Comparison of ENCODE assay signal across 10 cellular contexts in the genomic region with DNA sequence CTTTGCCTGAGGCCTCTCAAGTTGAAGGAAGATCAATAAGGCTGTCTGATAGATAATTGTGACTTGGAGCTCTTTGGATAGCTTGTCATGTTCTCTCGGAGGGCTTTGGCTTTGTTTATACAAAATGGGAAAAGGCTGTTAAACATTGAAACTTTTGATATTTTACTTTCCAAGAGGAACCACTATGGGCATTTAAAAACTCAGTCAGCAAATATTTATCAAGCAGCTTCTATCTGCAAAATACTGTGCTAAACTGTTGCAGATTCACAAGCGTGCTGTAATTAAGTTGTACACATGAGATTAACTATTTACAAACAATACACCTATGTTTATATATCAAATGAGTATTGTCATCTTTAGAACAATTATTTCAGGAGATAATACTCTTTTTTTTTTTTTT. TPM values are rescaled to one million over a fixed set of nuclear protein-coding genes. Genes with fewer than 3 reads are reported as not detected.
DNase-seq lines count a peak whose midpoint lies in the region; ATAC-seq and TF ChIP-seq lines count a peak whose summit lies in the region.
"Had no signal": no experiment of that assay in that cellular context is flagged by ENCODE, and none has a peak within 500 bp of the region (broad histone marks: within the 10 kb centered on the region; RNA-seq: fewer than 3 reads in every experiment).

No MANE protein-coding gene starts in this region.

- H3K27me3 ChIP-seq in stomach smooth muscle (ENCODE audit: control insufficient read depth in 1 of 2, insufficient read depth in 2 of 2, low read length in 2 of 2): no peaks in the 10 kb centered on the region

- DNase-seq in activated CD4-positive, alpha-beta T cell treated with anti-CD3 and anti-CD28 coated beads, Interleukin-2, amount 10 ng/mL, durations not matched to agents 7 days and 5 days: no peak
- no peak for DNase-seq in activated CD4-positive, alpha-beta T cell treated with anti-CD3 and anti-CD28 coated beads for 4 hours
- DNase-seq in activated CD8-positive, alpha-beta T cell treated with anti-CD3 and anti-CD28 coated beads for 36 hours: no peak
- no peak for DNase-seq in immature natural killer cell
- DNase-seq in activated CD8-positive, alpha-beta memory T cell treated with anti-CD3 and anti-CD28 coated beads, Interleukin-2, amount 50 U/mL, for 4 hours: no peak
- no peak for DNase-seq in activated CD8-positive, alpha-beta memory T cell treated with anti-CD3 and anti-CD28 coated beads, Interleukin-2, amount 50 U/mL, for 48 hours
- DNase-seq: NCI-H2107, occipital lobe had no signal

- H3K4me3 ChIP-seq in stomach smooth muscle (ENCODE audit: low read length in 2 of 2): no peak overlapping the region

- no peak for TF ChIP-seq CTCF in activated CD8-positive, alpha-beta T cell treated with anti-CD3 and anti-CD28 coated beads for 36 hours (IDR thresholded peaks at IDR 0.05)

- H3K4me1 ChIP-seq in stomach smooth muscle (ENCODE audit: control insufficient read depth, insufficient read depth, low read length): peaks cover 10% of the 10 kb centered on the region

- intact Hi-C loops in activated CD8-positive, alpha-beta T cell treated with anti-CD3 and anti-CD28 coated beads for 36 hours (cut with micrococcal nuclease): loop anchor here (5.0 kb wide), 1 partner anchor 45 kb away; no protein-coding TSS in a partner anchor

- CTCF ChIA-PET in activated CD4-positive, alpha-beta T cell treated with anti-CD3 and anti-CD28 coated beads, Interleukin-2, amount 10 ng/mL, durations not matched to agents 7 days and 5 days (lab: Charles Lee): interaction anchor here (0.6 to 1.4 kb wide), 11 partner anchors 8 to 174 kb away, joined by 3 to 4 read pairs (median 3); no protein-coding TSS in a partner anchor
- CTCF ChIA-PET in activated CD8-positive, alpha-beta T cell treated with anti-CD3 and anti-CD28 coated beads for 36 hours (lab: Charles Lee): interaction anchor here (1.1 to 1.3 kb wide), 2 partner anchors 8 to 13 kb away, joined by 3 to 4 read pairs; no protein-coding TSS in a partner anchor

- no peaks in the 10 kb centered on the region for H3K9me3 ChIP-seq in stomach smooth muscle (ENCODE audit: control insufficient read depth in 2 of 2, low read length in 2 of 2)

- POLR2A ChIA-PET in activated CD4-positive, alpha-beta T cell treated with anti-CD3 and anti-CD28 coated beads, Interleukin-2, amount 10 ng/mL, durations not matched to agents 7 days and 5 days (lab: Charles Lee): interaction anchor here (0.8 to 1.3 kb wide), 3 partner anchors 35 to 81 kb away, joined by 3 to 4 read pairs (median 3); a partner anchor contains a TSS
- POLR2A ChIA-PET in activated CD8-positive, alpha-beta T cell treated with anti-CD3 and anti-CD28 coated beads for 36 hours (lab: Charles Lee): interaction anchor here (0.6 to 1.6 kb wide), 3 partner anchors 25 to 108 kb away, joined by 3 to 4 read pairs (median 3); no protein-coding TSS in a partner anchor

- H3K4me1 Mint-ChIP-seq in activated CD4-positive, alpha-beta T cell treated with anti-CD3 and anti-CD28 coated beads, Interleukin-2, amount 10 ng/mL, durations not matched to agents 7 days and 5 days: peaks cover 77% of the 10 kb centered on the region
- H3K4me1 Mint-ChIP-seq in activated CD8-positive, alpha-beta T cell treated with anti-CD3 and anti-CD28 coated beads for 36 hours (ENCODE audit: low read depth): peaks cover 56% of the 10 kb centered on the region
- peaks cover 28 to 47% of the 10 kb centered on the region in 2 donors for H3K4me1 Mint-ChIP-seq in immature natural killer cell

- H3K27me3 Mint-ChIP-seq in activated CD4-positive, alpha-beta T cell treated with anti-CD3 and anti-CD28 coated beads, Interleukin-2, amount 10 ng/mL, durations not matched to agents 7 days and 5 days: no peaks in the 10 kb centered on the region
- H3K27me3 Mint-ChIP-seq in activated CD8-positive, alpha-beta T cell treated with anti-CD3 and anti-CD28 coated beads for 36 hours: no peaks in the 10 kb centered on the region
- peaks cover 0 to 5% (median 0%) of the 10 kb centered on the region in 3 donors for H3K27me3 Mint-ChIP-seq in immature natural killer cell (ENCODE audit: low read depth in 3 of 3)

- H3K27ac Mint-ChIP-seq in activated CD4-positive, alpha-beta T cell treated with anti-CD3 and anti-CD28 coated beads, Interleukin-2, amount 10 ng/mL, durations not matched to agents 7 days and 5 days: peak overlapping the region; percentile 85
- peak overlapping the region; percentile 74 for H3K27ac Mint-ChIP-seq in activated CD8-positive, alpha-beta T cell treated with anti-CD3 and anti-CD28 coated beads for 36 hours
- H3K27ac Mint-ChIP-seq in immature natural killer cell: peak overlapping the region; percentile 91 to 95 (median 92)

- H3K4me3 Mint-ChIP-seq in activated CD4-positive, alpha-beta T cell treated with anti-CD3 and anti-CD28 coated beads, Interleukin-2, amount 10 ng/mL, durations not matched to agents 7 days and 5 days: peak overlapping the region; percentile 21
- no peak overlapping the region for H3K4me3 Mint-ChIP-seq in activated CD8-positive, alpha-beta T cell treated with anti-CD3 and anti-CD28 coated beads for 36 hours
- peak overlapping the region; percentile 12 to 75 (median 52) for H3K4me3 Mint-ChIP-seq in immature natural killer cell

- peak overlapping the region; percentile 53 for H3K27ac ChIP-seq in stomach smooth muscle (ENCODE audit: low read length)

- no peak for ATAC-seq in activated CD8-positive, alpha-beta T cell treated with anti-CD3 and anti-CD28 coated beads for 36 hours
- ATAC-seq in GM19455 (IDR thresholded peaks at IDR 0.05; ENCODE audit: unreplicated experiment): no peak

- no peaks in the 10 kb centered on the region for H3K36me3 ChIP-seq in stomach smooth muscle (ENCODE audit: control insufficient read depth in 2 of 2, insufficient read depth in 2 of 2, low read length in 2 of 2)

- H3K9me3 Mint-ChIP-seq in activated CD4-positive, alpha-beta T cell treated with anti-CD3 and anti-CD28 coated beads, Interleukin-2, amount 10 ng/mL, durations not matched to agents 7 days and 5 days: peaks cover 9% of the 10 kb centered on the region
- no peaks in the 10 kb centered on the region for H3K9me3 Mint-ChIP-seq in activated CD8-positive, alpha-beta T cell treated with anti-CD3 and anti-CD28 coated beads for 36 hours
- no peaks in the 10 kb centered on the region for H3K9me3 Mint-ChIP-seq in immature natural killer cell

- H3K9ac ChIP-seq in stomach smooth muscle (ENCODE audit: low read length in 2 of 2): no peak overlapping the region

- H3K36me3 Mint-ChIP-seq in activated CD4-positive, alpha-beta T cell treated with anti-CD3 and anti-CD28 coated beads, Interleukin-2, amount 10 ng/mL, durations not matched to agents 7 days and 5 days (ENCODE audit: low read depth): peaks cover 14% of the 10 kb centered on the region
- H3K36me3 Mint-ChIP-seq in activated CD8-positive, alpha-beta T cell treated with anti-CD3 and anti-CD28 coated beads for 36 hours (ENCODE audit: low read depth): no peaks in the 10 kb centered on the region
- no peaks in the 10 kb centered on the region for H3K36me3 Mint-ChIP-seq in immature natural killer cell

RNA-seq across cellular contexts. Expression of a gene that starts 34.5 kb away (rescaled TPM):
- 100 to 1,000 TPM; 197 to 207 TPM for total RNA-seq in activated CD4-positive, alpha-beta T cell treated with anti-CD3 and anti-CD28 coated beads, Interleukin-2, amount 10 ng/mL, durations not matched to agents 7 days and 5 days
- 10 to 100 TPM; 61.1 to 64.6 TPM for total RNA-seq in activated CD8-positive, alpha-beta T cell treated with anti-CD3 and anti-CD28 coated beads for 36 hours
- 100 to 1,000 TPM; 125 to 281 (median 189) TPM for polyA plus RNA-seq in immature natural killer cell
